ENCODE assay signal across 2 cellular contexts in the genomic region with DNA sequence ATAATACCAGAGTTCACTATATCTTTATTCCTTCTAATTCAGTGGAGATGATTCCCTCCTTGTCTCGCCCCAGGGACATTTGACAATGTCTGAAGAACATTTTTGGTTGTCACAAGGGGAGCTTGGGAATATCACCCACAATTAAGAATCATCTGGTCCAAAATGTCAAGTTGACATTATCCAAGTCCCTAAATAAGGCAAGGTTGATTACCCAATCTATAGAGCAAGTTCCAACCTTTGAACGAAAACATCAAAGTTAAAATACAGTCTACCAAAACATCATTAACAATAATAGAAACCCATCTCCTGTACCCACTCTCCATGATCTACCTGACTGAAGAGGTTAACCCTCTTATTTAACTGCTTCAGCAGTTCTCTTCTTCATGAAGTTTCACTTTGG.
TF ChIP-seq lines count a peak whose summit lies in the region.

No MANE protein-coding gene starts in this region.

TF ChIP-seq in HEK293, 187 proteins besides CTCF, POLR2A, EP300 and RAD21:
- TF ChIP-seq ZNF747 (tag by site-specific recombination; IDR thresholded peaks at IDR 0.05) = no peak
- peak; percentile 85 for TF ChIP-seq ZNF660 (tag by site-specific recombination; IDR thresholded peaks at IDR 0.05)
- TF ChIP-seq ZNF664 (tag by site-specific recombination; IDR thresholded peaks at IDR 0.05) = no peak

TF ChIP-seq in K562, 482 proteins besides CTCF, POLR2A, EP300 and RAD21:
- TF ChIP-seq ZNF316 (IDR thresholded peaks at IDR 0.05) = peak; percentile 57; the same call in 1 of the 2 replicates
- TF ChIP-seq, protein P1, sequence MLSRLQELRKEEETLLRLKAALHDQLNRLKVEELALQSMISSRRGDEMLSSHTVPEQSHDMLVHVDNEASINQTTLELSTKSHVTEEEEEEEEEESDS (CRISPR knock-in tag; IDR thresholded peaks at IDR 0.05) = no peak
- no peak for TF ChIP-seq CBX5 (IDR thresholded peaks at IDR 0.05; ENCODE audit: borderline replicate concordance, low read depth)
- peak; percentile 34; the same call in 1 of the 2 replicates for TF ChIP-seq C11orf30 (IDR thresholded peaks at IDR 0.05; ENCODE audit: low read depth)
